Comparison of ENCODE assay signal across 8 cellular contexts in genomic region chr4:44678094-44679023, GRCh38. TPM values are rescaled to one million over a fixed set of nuclear protein-coding genes. Genes with fewer than 3 reads are reported as not detected.
DNase-seq lines count a peak whose midpoint lies in the region; ATAC-seq and TF ChIP-seq lines count a peak whose summit lies in the region.

Gene GUF1, plus strand, starts transcription at chr4:44678420. Its CDS starts 203 bp downstream, at chr4:44678623.

- ATAC-seq in GM21737 (IDR thresholded peaks at IDR 0.05; ENCODE audit: unreplicated experiment) = peak; percentile 96
- peak; percentile 99 for ATAC-seq in esophagus mucosa

- H4K20me1 ChIP-seq in KMS-11 (ENCODE audit: insufficient read depth) = no peaks in the 10 kb centered on the region

- peak within 1 kb of the TSS; percentile 93 for H2AFZ ChIP-seq in KMS-11 (ENCODE audit: low read depth)

- peaks cover 31% of the 10 kb centered on the region; the same call in 1 of the 2 replicates for H3K79me2 ChIP-seq in KMS-11 (ENCODE audit: insufficient read depth, low read depth)

- peak within 1 kb of the TSS; percentile 91 for H3K27ac ChIP-seq in KMS-11
- H3K27ac ChIP-seq in Peyer's patch = peak within 1 kb of the TSS; percentile 78 to 91 (median 89)
- peak within 1 kb of the TSS; percentile 62 for H3K27ac ChIP-seq in muscle layer of colon (ENCODE audit: low read depth, low read length)

- TF ChIP-seq POLR2A in Peyer's patch (IDR thresholded peaks at IDR 0.05) = peak; percentile 64 to 73

- DNase-seq in DMS53 treated with DMSO at 0.1 percent for 48 hours (lab: John Stamatoyannopoulos, UW; ENCODE audit: unreplicated experiment) = peak; percentile 90
- DNase-seq in Peyer's patch = peak; percentile 88 to 95 (median 94)
- DNase-seq in activated T-cell treated with anti-CD3 and anti-CD28 coated beads, Interleukin-2, amount 50 U/mL, for 48 hours = peak; percentile 88 to 90
- DNase-seq in stimulated activated CD8-positive, alpha-beta memory T cell treated with anti-CD3 and anti-CD28 coated beads, Interleukin-7, amount 100 ng/mL, for 24 hours (ENCODE audit: low read depth) = peak; percentile 70

- H3K36me3 ChIP-seq in KMS-11 (ENCODE audit: insufficient read depth) (no peaks in the 10 kb centered on the region), Peyer's patch (peaks cover 0 to 20% (median 0%) of the 10 kb centered on the region in 3 donors), muscle layer of colon (ENCODE audit: insufficient read depth, low read length) (peaks cover 10% of the 10 kb centered on the region)

- peaks cover 36% of the 10 kb centered on the region for H3K4me1 ChIP-seq in KMS-11 (ENCODE audit: low read depth, poor library complexity, severe bottlenecking)
- H3K4me1 ChIP-seq in Peyer's patch = peaks cover 0 to 17% (median 0%) of the 10 kb centered on the region in 4 donors
- peaks cover 11% of the 10 kb centered on the region for H3K4me1 ChIP-seq in muscle layer of colon (ENCODE audit: insufficient read depth, low read length)

- peak within 1 kb of the TSS; percentile 96 for H3K9ac ChIP-seq in KMS-11
- H3K9ac ChIP-seq in muscle layer of colon (ENCODE audit: low read length) = peak within 1 kb of the TSS; percentile 81

- H3K4me3 ChIP-seq in KMS-11 (IDR thresholded peaks at IDR 0.05; ENCODE audit: insufficient read depth, low read depth, low read length) = peak within 1 kb of the TSS; percentile 77
- peak within 1 kb of the TSS; percentile 69 to 94 (median 72) for H3K4me3 ChIP-seq in Peyer's patch
- H3K4me3 ChIP-seq in muscle layer of colon (ENCODE audit: low read depth in 1 of 2, low read length in 2 of 2) = peak within 1 kb of the TSS; percentile 84 to 88

- no peak for TF ChIP-seq CTCF in KMS-11 (conservative IDR thresholded peaks at IDR 0.05; ENCODE audit: low read depth, low read length)
- TF ChIP-seq CTCF in Peyer's patch (IDR thresholded peaks at IDR 0.05) = no peak

- H3K4me2 ChIP-seq in KMS-11 = peak within 1 kb of the TSS; percentile 84

- no peaks in the 10 kb centered on the region for H3K9me3 ChIP-seq in Peyer's patch
- no peaks in the 10 kb centered on the region for H3K9me3 ChIP-seq in muscle layer of colon (ENCODE audit: low read length)

- H3K27me3 ChIP-seq in KMS-11 (ENCODE audit: insufficient read depth, low read depth) = no peaks in the 10 kb centered on the region
- H3K27me3 ChIP-seq in Peyer's patch = no peaks in the 10 kb centered on the region
- no peaks in the 10 kb centered on the region for H3K27me3 ChIP-seq in muscle layer of colon (ENCODE audit: control insufficient read depth in 1 of 2, insufficient read depth in 2 of 2, low read length in 2 of 2)

RNA-seq across cellular contexts. Expression of gene GUF1, which starts in this region (rescaled TPM):
- total RNA-seq in Peyer's patch (10 to 100 TPM; 14.6 to 26.6 (median 17.9) TPM), esophagus mucosa (18.5 TPM)

Comparison
In these comparisons a context has a peak if more than half of its experiments do, and no peak if none do; other contexts are left out.
1. Peak in every context shown above with its lines: DNase-seq, ATAC-seq, H3K4me3 ChIP-seq and H3K27ac ChIP-seq.